27 cellular contexts compared by ENCODE assay signal in the genomic region with DNA sequence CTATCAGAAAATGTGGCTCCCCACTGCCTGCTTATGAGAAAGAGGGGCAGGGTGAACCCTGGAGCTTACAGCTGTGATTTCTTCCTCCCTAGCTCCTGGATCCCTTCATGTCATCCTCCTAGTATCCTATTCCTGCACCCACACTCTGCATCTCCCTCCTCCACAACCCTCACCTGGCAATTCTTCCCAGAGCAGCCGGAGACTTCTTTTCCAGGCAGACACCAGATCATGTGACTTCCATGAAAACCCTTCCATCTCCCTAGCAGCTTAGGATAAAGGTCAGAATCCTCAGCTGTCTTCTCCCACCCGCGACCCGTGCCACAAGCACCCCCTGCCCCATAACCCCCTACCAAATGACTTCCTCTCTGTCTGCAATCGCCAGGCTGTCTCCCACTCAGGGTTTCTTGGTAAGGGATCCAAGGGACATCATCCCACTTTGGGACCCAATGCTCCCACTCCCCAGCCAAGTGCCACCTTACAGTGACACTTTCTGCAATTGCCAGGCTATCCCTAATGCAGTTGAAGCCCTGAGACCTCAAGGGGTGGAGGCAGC.
"Had no signal": no experiment of that assay in that cellular context is flagged by ENCODE, and none has a peak within 500 bp of the region (broad histone marks: within the 10 kb centered on the region; RNA-seq: fewer than 3 reads in every experiment).

No MANE protein-coding gene starts in this region.

- H3K9me3 Mint-ChIP-seq: immature natural killer cell; natural killer cell treated with Interleukin-12 subunit alpha and Interleukin-12 subunit beta and Interleukin-15 and Interleukin-18, amount 100 ng/mL, for 72 hours; stimulated activated effector memory CD8-positive, alpha-beta T cell treated with anti-CD3 and anti-CD28 coated beads, Interleukin-12 subunit alpha, Interleukin-12 subunit beta, amount 100 ng/mL, for 72 hours had no signal

- H3K4me3 ChIP-seq: dorsolateral prefrontal cortex, esophagus muscularis mucosa, gastroesophageal sphincter, lung, smooth muscle cell, tibial artery, upper lobe of left lung, uterus had no signal

- H3K4me1 Mint-ChIP-seq: immature natural killer cell; stimulated activated effector memory CD8-positive, alpha-beta T cell treated with anti-CD3 and anti-CD28 coated beads, Interleukin-12 subunit alpha, Interleukin-12 subunit beta, amount 100 ng/mL, for 72 hours had no signal

- ATAC-seq: gastroesophageal sphincter; left cardiac atrium; left ventricle myocardium superior; right cardiac atrium; stimulated activated effector memory CD8-positive, alpha-beta T cell treated with anti-CD3 and anti-CD28 coated beads, Interleukin-12 subunit alpha, Interleukin-12 subunit beta, amount 100 ng/mL, for 72 hours; stimulated activated naive CD8-positive, alpha-beta T cell treated with anti-CD3 and anti-CD28 coated beads, Interleukin-15, Interleukin-2, amounts not matched to agents 100 U/mL and 50 U/mL, for 24 hours had no signal

- H3K36me3 Mint-ChIP-seq: immature natural killer cell; natural killer cell treated with Interleukin-12 subunit alpha and Interleukin-12 subunit beta and Interleukin-15 and Interleukin-18, amount 100 ng/mL, for 72 hours; stimulated activated effector memory CD8-positive, alpha-beta T cell treated with anti-CD3 and anti-CD28 coated beads, Interleukin-12 subunit alpha, Interleukin-12 subunit beta, amount 100 ng/mL, for 72 hours had no signal

- DNase-seq: cortex of kidney; dorsolateral prefrontal cortex; effector CD8-positive, alpha-beta T cell; foreskin fibroblast; glutamatergic neuron; immature natural killer cell; kidney; left cardiac atrium; left ventricle myocardium superior; mesenchymal stem cell; midbrain; posterior cingulate gyrus; right cardiac atrium; stimulated activated CD4-positive, alpha-beta T cell treated with anti-CD3 and anti-CD28 coated beads, Interleukin-2, amount 100 ng/mL, for 48 hours; stimulated activated CD8-positive, alpha-beta memory T cell treated with anti-CD3 and anti-CD28 coated beads, Interleukin-4, amount 100 ng/mL, for 48 hours; stimulated activated naive CD8-positive, alpha-beta T cell treated with anti-CD3 and anti-CD28 coated beads, Interleukin-15, Interleukin-2, amounts not matched to agents 100 U/mL and 50 U/mL, for 24 hours; tibial artery; upper lobe of left lung; uterus had no signal

- H3K27ac ChIP-seq: dorsolateral prefrontal cortex, epithelial cell of prostate, esophagus muscularis mucosa, gastroesophageal sphincter, neutrophil, tibial artery, upper lobe of left lung, uterus had no signal

- H3K27ac Mint-ChIP-seq: immature natural killer cell; natural killer cell treated with Interleukin-12 subunit alpha and Interleukin-12 subunit beta and Interleukin-15 and Interleukin-18, amount 100 ng/mL, for 72 hours; stimulated activated effector memory CD8-positive, alpha-beta T cell treated with anti-CD3 and anti-CD28 coated beads, Interleukin-12 subunit alpha, Interleukin-12 subunit beta, amount 100 ng/mL, for 72 hours had no signal

- H3K4me3 Mint-ChIP-seq: immature natural killer cell; natural killer cell treated with Interleukin-12 subunit alpha and Interleukin-12 subunit beta and Interleukin-15 and Interleukin-18, amount 100 ng/mL, for 72 hours; stimulated activated effector memory CD8-positive, alpha-beta T cell treated with anti-CD3 and anti-CD28 coated beads, Interleukin-12 subunit alpha, Interleukin-12 subunit beta, amount 100 ng/mL, for 72 hours had no signal
